In the genomic region with DNA sequence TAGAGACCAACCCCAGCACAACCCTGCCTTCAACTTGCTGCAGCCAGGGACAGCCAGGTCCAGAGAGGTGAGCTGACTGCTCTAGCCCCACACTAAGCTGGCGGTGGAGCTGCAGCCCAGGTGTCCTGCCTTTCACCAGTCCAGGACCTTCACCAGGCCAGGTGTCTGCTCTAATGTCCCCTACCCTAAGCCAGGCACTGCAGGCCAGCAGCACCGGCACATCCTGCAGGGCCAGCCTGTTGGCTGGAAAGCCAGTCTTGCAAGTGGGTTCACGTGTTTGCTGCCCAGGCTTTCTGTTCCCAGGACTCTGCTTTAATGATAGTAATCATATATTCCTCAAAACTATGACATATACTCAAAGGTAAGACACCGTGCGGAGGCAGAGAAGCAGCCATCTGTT, we compare ENCODE assay signal across 16 cellular contexts. TPM values are rescaled to one million over a fixed set of nuclear protein-coding genes. Genes with fewer than 3 reads are reported as not detected.
DNase-seq lines count a peak whose midpoint lies in the region; ATAC-seq and TF ChIP-seq lines count a peak whose summit lies in the region.
"Had no signal": no experiment of that assay in that cellular context is flagged by ENCODE, and none has a peak within 500 bp of the region (broad histone marks: within the 10 kb centered on the region; RNA-seq: fewer than 3 reads in every experiment).

No MANE protein-coding gene starts in this region.

- in situ Hi-C loops in IMR-90 (cut with MboI; ENCODE audit: low sequenced_read_pairs), result no loop called here

- no peak overlapping the region for H2BK120ac ChIP-seq in IMR-90 (ENCODE audit: low read depth, low read length)
- no peak overlapping the region for H2BK120ac ChIP-seq in mesenchymal stem cell (ENCODE audit: low read depth, low read length)

- H2BK20ac ChIP-seq in IMR-90 (ENCODE audit: low read depth, low read length), result no peak overlapping the region

- no peak overlapping the region for H3K4me3 ChIP-seq in IMR-90 (ENCODE audit: insufficient read depth, low read depth, low read length)
- no peak overlapping the region for H3K4me3 ChIP-seq in mesenchymal stem cell (ENCODE audit: insufficient read depth in 1 of 2, low read depth in 1 of 2, low read length in 2 of 2)
- H3K4me3 ChIP-seq: BLaER1 treated with 17β-estradiol and CSF1 and Interleukin-3, amounts not matched to agents 10 nM and 100 nM; GM23248 had no signal

- ATAC-seq in IMR-90 (ENCODE audit: low read depth) (no peak), GM18909 (IDR thresholded peaks at IDR 0.05; ENCODE audit: poor library complexity, unreplicated experiment) (no peak)
- ATAC-seq in stimulated activated memory B cell treated with anti-CD40 and anti-IgM and Interleukin-4, amounts not matched to agents 10 μg/mL and 1 μg/mL and 100 μg/mL, for 72 hours, result peak; percentile 44
- ATAC-seq: CD8-positive, alpha-beta T cell had no signal

- H3K4me3 Mint-ChIP-seq in stimulated activated memory B cell treated with anti-CD40 and anti-IgM and Interleukin-4, amounts not matched to agents 10 μg/mL and 1 μg/mL and 100 μg/mL, for 72 hours, result no peak overlapping the region
- H3K4me3 Mint-ChIP-seq: CD8-positive, alpha-beta T cell had no signal

- H2BK5ac ChIP-seq in IMR-90 (ENCODE audit: low read depth, low read length, poor library complexity, severe bottlenecking) (no peak overlapping the region), mesenchymal stem cell (ENCODE audit: low read depth, low read length, poor library complexity, severe bottlenecking) (no peak overlapping the region)

- H2AFZ ChIP-seq in IMR-90 (replicated peaks; ENCODE audit: low read length, poor library complexity) (no peak overlapping the region), mesenchymal stem cell (ENCODE audit: low read depth, low read length) (no peak overlapping the region)
- H2AFZ ChIP-seq: GM23248 had no signal

- H2AK9ac ChIP-seq in IMR-90 (replicated peaks; ENCODE audit: low read depth, low read length, poor library complexity), result peak overlapping the region; percentile 32

- POLR2A ChIA-PET in IMR-90 (lab: Charles Lee; ENCODE audit: unreplicated experiment), result no interaction called here

- H3K23ac ChIP-seq in IMR-90 (ENCODE audit: low read depth, low read length) (no peak overlapping the region), mesenchymal stem cell (ENCODE audit: low read length in 2 of 2) (no peak overlapping the region)

- H3K4me1 ChIP-seq in IMR-90 (ENCODE audit: control insufficient read depth, insufficient read depth, low read length), result no peaks in the 10 kb centered on the region
- H3K4me1 ChIP-seq in mesenchymal stem cell (ENCODE audit: control insufficient read depth, insufficient read depth, low read depth, low read length), result peaks cover 10% of the 10 kb centered on the region

- peaks cover 15% of the 10 kb centered on the region for H4K20me1 ChIP-seq in IMR-90 (ENCODE audit: insufficient read depth, low read length)
- H4K20me1 ChIP-seq: BLaER1 treated with 17β-estradiol and CSF1 and Interleukin-3, amounts not matched to agents 10 nM and 100 nM had no signal

- no peaks in the 10 kb centered on the region for H3K9me3 ChIP-seq in IMR-90 (ENCODE audit: control insufficient read depth, insufficient read depth, low read length)
- no peaks in the 10 kb centered on the region for H3K9me3 ChIP-seq in mesenchymal stem cell (ENCODE audit: control insufficient read depth, low read length)
- H3K9me3 ChIP-seq: BLaER1 treated with 17β-estradiol and CSF1 and Interleukin-3, amounts not matched to agents 10 nM and 100 nM had no signal

- H2BK15ac ChIP-seq in IMR-90 (ENCODE audit: low read depth, low read length) (no peak overlapping the region), mesenchymal stem cell (ENCODE audit: low read depth, poor library complexity, severe bottlenecking) (no peak overlapping the region)

- no peak overlapping the region for H4K5ac ChIP-seq in IMR-90 (ENCODE audit: low read depth, low read length)

- no peak for TF ChIP-seq RAD21 in IMR-90 (IDR thresholded peaks at IDR 0.05; ENCODE audit: low read length)

- no CpG with 5 or more reads among the region's 5 CpGs for WGBS in IMR-90 (ENCODE audit: extremely low coverage in 2 of 2, insufficient read length in 1 of 2), 2 experiments
- 98% methylated on average over 2 of the region's 5 CpGs for WGBS in mesenchymal stem cell

- H4K8ac ChIP-seq in IMR-90 (ENCODE audit: low read depth in 2 of 2, low read length in 2 of 2) (no peak overlapping the region), mesenchymal stem cell (ENCODE audit: low read length) (peak overlapping the region; percentile 19)

- H3K27me3 ChIP-seq in IMR-90 (ENCODE audit: control insufficient read depth, insufficient read depth, low read length) (no peaks in the 10 kb centered on the region), mesenchymal stem cell (ENCODE audit: control insufficient read depth in 1 of 2, insufficient read depth in 1 of 2, low read length in 2 of 2) (no peaks in the 10 kb centered on the region)

- H3K56ac ChIP-seq in IMR-90 (ENCODE audit: extremely low read depth, insufficient read depth, low read length), result no peak overlapping the region

- intact Hi-C loops in IMR-90 (cut with micrococcal nuclease), result loop anchor here (10.0 kb wide), 1 partner anchor 428 kb away; no protein-coding TSS in a partner anchor

- no peak overlapping the region for H4K91ac ChIP-seq in IMR-90 (ENCODE audit: insufficient read depth, low read depth, low read length)
- H4K91ac ChIP-seq in mesenchymal stem cell (ENCODE audit: low read length), result no peak overlapping the region

- peaks cover 39% of the 10 kb centered on the region for H3K27me3 Mint-ChIP-seq in stimulated activated memory B cell treated with anti-CD40 and anti-IgM and Interleukin-4, amounts not matched to agents 10 μg/mL and 1 μg/mL and 100 μg/mL, for 72 hours

- H3K14ac ChIP-seq in IMR-90 (replicated peaks; ENCODE audit: low read depth, low read length), result no peak overlapping the region
- no peak overlapping the region for H3K14ac ChIP-seq in mesenchymal stem cell (ENCODE audit: low read length in 2 of 2)

- dilution Hi-C loops in IMR-90 (cut with HindIII; ENCODE audit: low sequenced_read_pairs, unreplicated experiment), result no loop called here

- DNase-seq in IMR-90 (no peak), mesenchymal stem cell (no peak), NCI-H510A (lab: John Stamatoyannopoulos, UW) (no peak), KG1 (lab: John Stamatoyannopoulos, UW) (no peak)
- DNase-seq: 8988T, Calu3, DMS79 treated with DMSO at 0.1 percent for 48 hours, GF-D8, GM23248, HCEC 1CT had no signal

- CTCF ChIA-PET in IMR-90 (lab: Yijun Ruan, JAX), result no interaction called here

- H3K36me3 Mint-ChIP-seq in stimulated activated memory B cell treated with anti-CD40 and anti-IgM and Interleukin-4, amounts not matched to agents 10 μg/mL and 1 μg/mL and 100 μg/mL, for 72 hours, result no peaks in the 10 kb centered on the region
- H3K36me3 Mint-ChIP-seq: CD8-positive, alpha-beta T cell had no signal

- H3K4me2 ChIP-seq in IMR-90 (ENCODE audit: low read depth, low read length) (no peak overlapping the region), mesenchymal stem cell (ENCODE audit: low read length, poor library complexity, severe bottlenecking) (no peak overlapping the region)
- H3K4me2 ChIP-seq: BLaER1 treated with 17β-estradiol and CSF1 and Interleukin-3, amounts not matched to agents 10 nM and 100 nM had no signal

- no TSS peak for BruUV-seq in IMR-90 (replicated peaks; lab: Mats Ljungman, UMichigan)

- peaks cover 32 to 76% of the 10 kb centered on the region in 2 experiments for H3K79me1 ChIP-seq in IMR-90 (ENCODE audit: low read depth in 1 of 2, low read length in 2 of 2)
- peaks cover 36% of the 10 kb centered on the region for H3K79me1 ChIP-seq in mesenchymal stem cell (replicated peaks; ENCODE audit: low read length, poor library complexity, severe bottlenecking)

- H3K9me1 ChIP-seq in IMR-90 (ENCODE audit: insufficient read depth, low read length), result peaks cover 19% of the 10 kb centered on the region

- no peak for TF ChIP-seq CTCF in IMR-90 (conservative IDR thresholded peaks at IDR 0.05; ENCODE audit: low read depth, low read length)

- no peak overlapping the region for H3K27ac Mint-ChIP-seq in stimulated activated memory B cell treated with anti-CD40 and anti-IgM and Interleukin-4, amounts not matched to agents 10 μg/mL and 1 μg/mL and 100 μg/mL, for 72 hours
- H3K27ac Mint-ChIP-seq: CD8-positive, alpha-beta T cell had no signal

- H3K18ac ChIP-seq in IMR-90 (ENCODE audit: low read depth, low read length) (no peak overlapping the region), mesenchymal stem cell (ENCODE audit: low read depth in 1 of 2, low read length in 2 of 2) (no peak overlapping the region)

- H3K9ac ChIP-seq in IMR-90 (ENCODE audit: low read depth, low read length), result no peak overlapping the region
- no peak overlapping the region for H3K9ac ChIP-seq in mesenchymal stem cell (ENCODE audit: low read length)
- H3K9ac ChIP-seq: BLaER1 treated with 17β-estradiol and CSF1 and Interleukin-3, amounts not matched to agents 10 nM and 100 nM; GM23248 had no signal

- no peak for TF ChIP-seq POLR2A in IMR-90 (IDR thresholded peaks at IDR 0.05; ENCODE audit: low read depth, low read length)

- H3K4me1 Mint-ChIP-seq in stimulated activated memory B cell treated with anti-CD40 and anti-IgM and Interleukin-4, amounts not matched to agents 10 μg/mL and 1 μg/mL and 100 μg/mL, for 72 hours, result no peaks in the 10 kb centered on the region

- H3K27ac ChIP-seq in IMR-90 (ENCODE audit: insufficient read depth, low read length), result no peak overlapping the region
- H3K27ac ChIP-seq in cingulate gyrus (ENCODE audit: low read depth, low read length), result peak overlapping the region; percentile 10
- no peak overlapping the region for H3K27ac ChIP-seq in mesenchymal stem cell (ENCODE audit: low read length, poor library complexity, severe bottlenecking)
- H3K27ac ChIP-seq: BLaER1 treated with 17β-estradiol and CSF1 and Interleukin-3, amounts not matched to agents 10 nM and 100 nM; GM23248; HL-60 had no signal

- H3K4ac ChIP-seq in IMR-90 (ENCODE audit: low read depth, low read length) (no peak overlapping the region), mesenchymal stem cell (ENCODE audit: low read depth in 1 of 2, low read length in 2 of 2) (peak overlapping the region in 1 of 2 experiments; percentile 59)

- no peaks in the 10 kb centered on the region for H3K9me3 Mint-ChIP-seq in stimulated activated memory B cell treated with anti-CD40 and anti-IgM and Interleukin-4, amounts not matched to agents 10 μg/mL and 1 μg/mL and 100 μg/mL, for 72 hours
- H3K9me3 Mint-ChIP-seq: CD8-positive, alpha-beta T cell had no signal

- H2BK12ac ChIP-seq in mesenchymal stem cell (ENCODE audit: low read length in 2 of 2), result no peak overlapping the region

- H3K36me3 ChIP-seq in IMR-90 (ENCODE audit: control insufficient read depth, insufficient read depth, low read length), result no peaks in the 10 kb centered on the region; the same call in none of the 2 replicates
- peaks cover 0 to 9% of the 10 kb centered on the region in 2 experiments for H3K36me3 ChIP-seq in mesenchymal stem cell (ENCODE audit: control insufficient read depth in 1 of 2, insufficient read depth in 2 of 2, low read depth in 1 of 2, low read length in 2 of 2)
- H3K36me3 ChIP-seq: BLaER1 treated with 17β-estradiol and CSF1 and Interleukin-3, amounts not matched to agents 10 nM and 100 nM had no signal

- H2AK5ac ChIP-seq in IMR-90 (ENCODE audit: low read depth, low read length), result no peak overlapping the region; the same call in 1 of the 2 replicates
- H2AK5ac ChIP-seq in mesenchymal stem cell (ENCODE audit: low read length, severe bottlenecking), result no peak overlapping the region

RNA-seq across cellular contexts. Expression of a gene that starts 5.5 kb away (rescaled TPM):
- total RNA-seq in IMR-90 (2012; rRNA removed), result 13.3 and 13.9 TPM in 2 replicates
- 4.5 and 5.9 TPM in 2 replicates for polyA plus RNA-seq in IMR-90 (2012; rRNA removed)
- 2.0 and 2.7 TPM in 2 replicates for polyA plus RNA-seq in IMR-90 (2012; cell fraction: cytosol; rRNA removed)
- polyA plus RNA-seq in IMR-90 (2012; cell fraction: nucleus; rRNA removed; ENCODE audit: low replicate concordance), result 7.7 and 10.1 TPM in 2 replicates
- 3.0 TPM for polyA plus RNA-seq in mesenchymal stem cell (2013, experiment 1 of 2)
- polyA plus RNA-seq in mesenchymal stem cell (2013, experiment 2 of 2), result 3.1 TPM
- total RNA-seq: CD8-positive, alpha-beta T cell had no signal
